In the genomic region with DNA sequence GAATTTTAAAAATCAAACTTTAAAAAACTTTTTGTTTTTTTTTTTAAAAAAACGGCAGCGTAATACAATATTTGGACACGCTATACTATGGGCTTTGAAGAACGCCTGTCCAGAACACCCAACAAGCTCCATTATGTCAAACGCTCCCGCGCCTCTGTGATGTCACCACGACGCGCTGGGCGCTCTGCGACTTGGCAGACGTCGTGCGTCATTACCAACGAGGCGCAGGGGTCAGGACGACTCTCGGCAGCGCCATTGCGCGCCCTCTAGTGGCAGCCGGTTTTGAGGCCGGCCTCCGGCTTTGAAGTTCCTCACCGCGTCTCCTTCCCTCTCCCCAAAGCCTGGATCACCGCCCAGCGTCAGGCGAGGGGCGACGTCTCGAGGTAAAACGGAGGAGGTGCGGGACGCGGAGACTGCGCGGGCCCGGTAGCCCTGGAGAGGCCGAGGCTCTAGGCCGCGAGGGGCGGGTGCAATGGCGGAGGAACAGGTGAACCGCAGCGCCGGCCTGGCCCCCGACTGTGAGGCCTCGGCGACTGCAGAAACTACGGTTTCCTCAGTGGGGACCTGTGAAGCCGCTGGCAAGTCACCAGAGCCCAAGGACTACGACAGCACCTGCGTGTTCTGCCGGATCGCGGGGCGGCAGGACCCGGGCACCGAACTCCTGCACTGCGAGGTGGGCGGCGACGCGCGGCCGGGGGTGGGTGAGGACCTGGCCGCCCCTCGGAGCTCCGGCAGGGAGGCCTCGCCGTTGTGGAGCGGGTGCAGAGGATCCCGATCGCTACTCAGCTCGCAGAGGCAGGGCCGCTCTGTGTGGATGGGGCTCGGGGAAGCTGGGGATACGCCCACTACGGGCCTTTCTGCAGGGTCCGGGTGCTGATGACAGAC, we compare ENCODE assay signal across 1 cellular context.
TF ChIP-seq lines count a peak whose summit lies in the region.

A gene (plus strand): TSS at position 265 of the 885 bp plus-strand sequence. CDS start 208 bp downstream, at position 473.

TF ChIP-seq in WTC11, 78 proteins besides CTCF, POLR2A, EP300 and RAD21 (continued from another document):
- TF ChIP-seq NR2C2 (CRISPR knock-in tag; IDR thresholded peaks at IDR 0.05) (no peak), PRRX2 (CRISPR knock-in tag; IDR thresholded peaks at IDR 0.05) (no peak), MYBL2 (CRISPR knock-in tag; IDR thresholded peaks at IDR 0.05) (peak; percentile 89; the same call in 1 of the 2 replicates), FOXP1 (CRISPR knock-in tag; IDR thresholded peaks at IDR 0.05; ENCODE audit: borderline replicate concordance) (peak; percentile 88; the same call in 1 of the 2 replicates), FOXK1 (CRISPR knock-in tag; IDR thresholded peaks at IDR 0.05) (peak; percentile 95), JUN (CRISPR knock-in tag; IDR thresholded peaks at IDR 0.05) (no peak), ZNF232 (CRISPR knock-in tag; IDR thresholded peaks at IDR 0.05) (peak; percentile 59; the same call in 1 of the 2 replicates), ATF1 (CRISPR knock-in tag; IDR thresholded peaks at IDR 0.05) (peak; percentile 8; the same call in 1 of the 2 replicates), CREB1 (CRISPR knock-in tag; IDR thresholded peaks at IDR 0.05) (0 out of 2 replicates have a peak, but pooled peaks have one; percentile 35), ZNF263 (CRISPR knock-in tag; IDR thresholded peaks at IDR 0.05; ENCODE audit: low read depth) (no peak; the same call in 1 of the 2 replicates), ESRRA (CRISPR knock-in tag; IDR thresholded peaks at IDR 0.05; ENCODE audit: borderline replicate concordance) (no peak), GTF2I (CRISPR knock-in tag; conservative IDR thresholded peaks at IDR 0.05) (no peak), IRF2 (CRISPR knock-in tag; IDR thresholded peaks at IDR 0.05; ENCODE audit: borderline replicate concordance, low read depth) (no peak), TEAD1 (CRISPR knock-in tag; IDR thresholded peaks at IDR 0.05) (peak; percentile 14; the same call in 1 of the 2 replicates), ZNF423 (CRISPR knock-in tag; IDR thresholded peaks at IDR 0.05) (0 out of 2 replicates have a peak, but pooled peaks have one; percentile 2), GRHL2 (CRISPR knock-in tag; IDR thresholded peaks at IDR 0.05; ENCODE audit: insufficient replicate concordance, severe bottlenecking) (no peak), CBFB (CRISPR knock-in tag; IDR thresholded peaks at IDR 0.05; ENCODE audit: low read depth) (no peak), KAT7 (CRISPR knock-in tag; IDR thresholded peaks at IDR 0.05; ENCODE audit: borderline replicate concordance) (peak; percentile 97; the same call in 1 of the 2 replicates)
- TF ChIP-seq, protein P1, sequence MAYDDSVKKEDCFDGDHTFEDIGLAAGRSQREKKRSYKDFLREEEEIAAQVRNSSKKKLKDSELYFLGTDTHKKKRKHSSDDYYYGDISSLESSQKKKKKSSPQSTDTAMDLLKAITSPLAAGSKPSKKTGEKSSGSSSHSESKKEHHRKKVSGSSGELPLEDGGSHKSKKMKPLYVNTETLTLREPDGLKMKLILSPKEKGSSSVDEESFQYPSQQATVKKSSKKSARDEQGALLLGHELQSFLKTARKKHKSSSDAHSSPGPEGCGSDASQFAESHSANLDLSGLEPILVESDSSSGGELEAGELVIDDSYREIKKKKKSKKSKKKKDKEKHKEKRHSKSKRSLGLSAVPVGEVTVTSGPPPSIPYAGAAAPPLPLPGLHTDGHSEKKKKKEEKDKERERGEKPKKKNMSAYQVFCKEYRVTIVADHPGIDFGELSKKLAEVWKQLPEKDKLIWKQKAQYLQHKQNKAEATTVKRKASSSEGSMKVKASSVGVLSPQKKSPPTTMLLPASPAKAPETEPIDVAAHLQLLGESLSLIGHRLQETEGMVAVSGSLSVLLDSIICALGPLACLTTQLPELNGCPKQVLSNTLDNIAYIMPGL (CRISPR knock-in tag; IDR thresholded peaks at IDR 0.05), result peak; percentile 100
- TF ChIP-seq, protein P2, sequence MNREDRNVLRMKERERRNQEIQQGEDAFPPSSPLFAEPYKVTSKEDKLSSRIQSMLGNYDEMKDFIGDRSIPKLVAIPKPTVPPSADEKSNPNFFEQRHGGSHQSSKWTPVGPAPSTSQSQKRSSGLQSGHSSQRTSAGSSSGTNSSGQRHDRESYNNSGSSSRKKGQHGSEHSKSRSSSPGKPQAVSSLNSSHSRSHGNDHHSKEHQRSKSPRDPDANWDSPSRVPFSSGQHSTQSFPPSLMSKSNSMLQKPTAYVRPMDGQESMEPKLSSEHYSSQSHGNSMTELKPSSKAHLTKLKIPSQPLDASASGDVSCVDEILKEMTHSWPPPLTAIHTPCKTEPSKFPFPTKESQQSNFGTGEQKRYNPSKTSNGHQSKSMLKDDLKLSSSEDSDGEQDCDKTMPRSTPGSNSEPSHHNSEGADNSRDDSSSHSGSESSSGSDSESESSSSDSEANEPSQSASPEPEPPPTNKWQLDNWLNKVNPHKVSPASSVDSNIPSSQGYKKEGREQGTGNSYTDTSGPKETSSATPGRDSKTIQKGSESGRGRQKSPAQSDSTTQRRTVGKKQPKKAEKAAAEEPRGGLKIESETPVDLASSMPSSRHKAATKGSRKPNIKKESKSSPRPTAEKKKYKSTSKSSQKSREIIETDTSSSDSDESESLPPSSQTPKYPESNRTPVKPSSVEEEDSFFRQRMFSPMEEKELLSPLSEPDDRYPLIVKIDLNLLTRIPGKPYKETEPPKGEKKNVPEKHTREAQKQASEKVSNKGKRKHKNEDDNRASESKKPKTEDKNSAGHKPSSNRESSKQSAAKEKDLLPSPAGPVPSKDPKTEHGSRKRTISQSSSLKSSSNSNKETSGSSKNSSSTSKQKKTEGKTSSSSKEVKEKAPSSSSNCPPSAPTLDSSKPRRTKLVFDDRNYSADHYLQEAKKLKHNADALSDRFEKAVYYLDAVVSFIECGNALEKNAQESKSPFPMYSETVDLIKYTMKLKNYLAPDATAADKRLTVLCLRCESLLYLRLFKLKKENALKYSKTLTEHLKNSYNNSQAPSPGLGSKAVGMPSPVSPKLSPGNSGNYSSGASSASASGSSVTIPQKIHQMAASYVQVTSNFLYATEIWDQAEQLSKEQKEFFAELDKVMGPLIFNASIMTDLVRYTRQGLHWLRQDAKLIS (CRISPR knock-in tag; IDR thresholded peaks at IDR 0.05; ENCODE audit: borderline replicate concordance), result peak; percentile 78; the same call in 1 of the 2 replicates
- TF ChIP-seq, protein P3, sequence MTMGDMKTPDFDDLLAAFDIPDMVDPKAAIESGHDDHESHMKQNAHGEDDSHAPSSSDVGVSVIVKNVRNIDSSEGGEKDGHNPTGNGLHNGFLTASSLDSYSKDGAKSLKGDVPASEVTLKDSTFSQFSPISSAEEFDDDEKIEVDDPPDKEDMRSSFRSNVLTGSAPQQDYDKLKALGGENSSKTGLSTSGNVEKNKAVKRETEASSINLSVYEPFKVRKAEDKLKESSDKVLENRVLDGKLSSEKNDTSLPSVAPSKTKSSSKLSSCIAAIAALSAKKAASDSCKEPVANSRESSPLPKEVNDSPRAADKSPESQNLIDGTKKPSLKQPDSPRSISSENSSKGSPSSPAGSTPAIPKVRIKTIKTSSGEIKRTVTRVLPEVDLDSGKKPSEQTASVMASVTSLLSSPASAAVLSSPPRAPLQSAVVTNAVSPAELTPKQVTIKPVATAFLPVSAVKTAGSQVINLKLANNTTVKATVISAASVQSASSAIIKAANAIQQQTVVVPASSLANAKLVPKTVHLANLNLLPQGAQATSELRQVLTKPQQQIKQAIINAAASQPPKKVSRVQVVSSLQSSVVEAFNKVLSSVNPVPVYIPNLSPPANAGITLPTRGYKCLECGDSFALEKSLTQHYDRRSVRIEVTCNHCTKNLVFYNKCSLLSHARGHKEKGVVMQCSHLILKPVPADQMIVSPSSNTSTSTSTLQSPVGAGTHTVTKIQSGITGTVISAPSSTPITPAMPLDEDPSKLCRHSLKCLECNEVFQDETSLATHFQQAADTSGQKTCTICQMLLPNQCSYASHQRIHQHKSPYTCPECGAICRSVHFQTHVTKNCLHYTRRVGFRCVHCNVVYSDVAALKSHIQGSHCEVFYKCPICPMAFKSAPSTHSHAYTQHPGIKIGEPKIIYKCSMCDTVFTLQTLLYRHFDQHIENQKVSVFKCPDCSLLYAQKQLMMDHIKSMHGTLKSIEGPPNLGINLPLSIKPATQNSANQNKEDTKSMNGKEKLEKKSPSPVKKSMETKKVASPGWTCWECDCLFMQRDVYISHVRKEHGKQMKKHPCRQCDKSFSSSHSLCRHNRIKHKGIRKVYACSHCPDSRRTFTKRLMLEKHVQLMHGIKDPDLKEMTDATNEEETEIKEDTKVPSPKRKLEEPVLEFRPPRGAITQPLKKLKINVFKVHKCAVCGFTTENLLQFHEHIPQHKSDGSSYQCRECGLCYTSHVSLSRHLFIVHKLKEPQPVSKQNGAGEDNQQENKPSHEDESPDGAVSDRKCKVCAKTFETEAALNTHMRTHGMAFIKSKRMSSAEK (CRISPR knock-in tag; IDR thresholded peaks at IDR 0.05; ENCODE audit: borderline replicate concordance), result no peak
- TF ChIP-seq, protein P4, sequence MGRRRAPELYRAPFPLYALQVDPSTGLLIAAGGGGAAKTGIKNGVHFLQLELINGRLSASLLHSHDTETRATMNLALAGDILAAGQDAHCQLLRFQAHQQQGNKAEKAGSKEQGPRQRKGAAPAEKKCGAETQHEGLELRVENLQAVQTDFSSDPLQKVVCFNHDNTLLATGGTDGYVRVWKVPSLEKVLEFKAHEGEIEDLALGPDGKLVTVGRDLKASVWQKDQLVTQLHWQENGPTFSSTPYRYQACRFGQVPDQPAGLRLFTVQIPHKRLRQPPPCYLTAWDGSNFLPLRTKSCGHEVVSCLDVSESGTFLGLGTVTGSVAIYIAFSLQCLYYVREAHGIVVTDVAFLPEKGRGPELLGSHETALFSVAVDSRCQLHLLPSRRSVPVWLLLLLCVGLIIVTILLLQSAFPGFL (CRISPR knock-in tag; IDR thresholded peaks at IDR 0.05; ENCODE audit: borderline replicate concordance), result no peak; the same call in 1 of the 2 replicates
- TF ChIP-seq, protein P5, sequence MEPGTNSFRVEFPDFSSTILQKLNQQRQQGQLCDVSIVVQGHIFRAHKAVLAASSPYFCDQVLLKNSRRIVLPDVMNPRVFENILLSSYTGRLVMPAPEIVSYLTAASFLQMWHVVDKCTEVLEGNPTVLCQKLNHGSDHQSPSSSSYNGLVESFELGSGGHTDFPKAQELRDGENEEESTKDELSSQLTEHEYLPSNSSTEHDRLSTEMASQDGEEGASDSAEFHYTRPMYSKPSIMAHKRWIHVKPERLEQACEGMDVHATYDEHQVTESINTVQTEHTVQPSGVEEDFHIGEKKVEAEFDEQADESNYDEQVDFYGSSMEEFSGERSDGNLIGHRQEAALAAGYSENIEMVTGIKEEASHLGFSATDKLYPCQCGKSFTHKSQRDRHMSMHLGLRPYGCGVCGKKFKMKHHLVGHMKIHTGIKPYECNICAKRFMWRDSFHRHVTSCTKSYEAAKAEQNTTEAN (CRISPR knock-in tag; IDR thresholded peaks at IDR 0.05), result 0 out of 2 replicates have a peak, but pooled peaks have one; percentile 73
- TF ChIP-seq, protein P6, sequence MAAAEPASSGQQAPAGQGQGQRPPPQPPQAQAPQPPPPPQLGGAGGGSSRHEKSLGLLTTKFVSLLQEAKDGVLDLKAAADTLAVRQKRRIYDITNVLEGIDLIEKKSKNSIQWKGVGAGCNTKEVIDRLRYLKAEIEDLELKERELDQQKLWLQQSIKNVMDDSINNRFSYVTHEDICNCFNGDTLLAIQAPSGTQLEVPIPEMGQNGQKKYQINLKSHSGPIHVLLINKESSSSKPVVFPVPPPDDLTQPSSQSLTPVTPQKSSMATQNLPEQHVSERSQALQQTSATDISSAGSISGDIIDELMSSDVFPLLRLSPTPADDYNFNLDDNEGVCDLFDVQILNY (CRISPR knock-in tag; IDR thresholded peaks at IDR 0.05), result peak; percentile 86; the same call in 1 of the 2 replicates
- TF ChIP-seq, protein P7, sequence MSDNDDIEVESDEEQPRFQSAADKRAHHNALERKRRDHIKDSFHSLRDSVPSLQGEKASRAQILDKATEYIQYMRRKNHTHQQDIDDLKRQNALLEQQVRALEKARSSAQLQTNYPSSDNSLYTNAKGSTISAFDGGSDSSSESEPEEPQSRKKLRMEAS (CRISPR knock-in tag; IDR thresholded peaks at IDR 0.05), result peak; percentile 78
- TF ChIP-seq, protein P8, sequence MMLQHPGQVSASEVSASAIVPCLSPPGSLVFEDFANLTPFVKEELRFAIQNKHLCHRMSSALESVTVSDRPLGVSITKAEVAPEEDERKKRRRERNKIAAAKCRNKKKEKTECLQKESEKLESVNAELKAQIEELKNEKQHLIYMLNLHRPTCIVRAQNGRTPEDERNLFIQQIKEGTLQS (CRISPR knock-in tag; conservative IDR thresholded peaks at IDR 0.05), result no peak
